ENCODE assay signal across 21 cellular contexts in genomic region chr7:151694441-151694827, GRCh38.
DNase-seq lines count a peak whose midpoint lies in the region; ATAC-seq, FAIRE-seq and TF ChIP-seq lines count a peak whose summit lies in the region.
"Had no signal": no experiment of that assay in that cellular context is flagged by ENCODE, and none has a peak within 500 bp of the region (broad histone marks: within the 10 kb centered on the region; RNA-seq: fewer than 3 reads in every experiment).

No MANE protein-coding gene starts in this region.

- H3K4ac ChIP-seq in mesenchymal stem cell (ENCODE audit: low read depth in 1 of 2, low read length in 2 of 2) = no peak overlapping the region

- FAIRE-seq in K562 (lab: Jason Lieb, UNC) = no peak
- FAIRE-seq: A204.1, frontal cortex had no signal

- no peak overlapping the region for H4K8ac ChIP-seq in mesenchymal stem cell (ENCODE audit: low read length)

- no peak overlapping the region for H3K9ac ChIP-seq in K562 (ENCODE audit: insufficient read depth in 1 of 2, low read depth in 2 of 2, low read length in 2 of 2)
- H3K9ac ChIP-seq in mesenchymal stem cell (ENCODE audit: low read length) = no peak overlapping the region

- H3K4me3 ChIP-seq in heart left ventricle (no peak overlapping the region), K562 (no peak overlapping the region), mesenchymal stem cell (ENCODE audit: insufficient read depth in 1 of 2, low read depth in 1 of 2, low read length in 2 of 2) (no peak overlapping the region), tibial artery (no peak overlapping the region)
- H3K4me3 ChIP-seq: MG63, sigmoid colon, upper lobe of right lung had no signal

- peak overlapping the region; percentile 33 to 93 (median 84) for H3K27ac ChIP-seq in heart left ventricle
- H3K27ac ChIP-seq in K562 (ENCODE audit: extremely low read depth, low read depth, low read length) = no peak overlapping the region
- H3K27ac ChIP-seq in mesenchymal stem cell (ENCODE audit: low read length, poor library complexity, severe bottlenecking) = no peak overlapping the region
- H3K27ac ChIP-seq in tibial artery = peak overlapping the region; percentile 39 to 70

- H2BK5ac ChIP-seq in mesenchymal stem cell (ENCODE audit: low read depth, low read length, poor library complexity, severe bottlenecking) = no peak overlapping the region

- H3K27me3 ChIP-seq in heart left ventricle (no peaks in the 10 kb centered on the region), K562 (ENCODE audit: control insufficient read depth in 2 of 2, insufficient read depth in 2 of 2, low read length in 2 of 2) (peaks cover 58 to 83% of the 10 kb centered on the region in 2 experiments), mesenchymal stem cell (ENCODE audit: control insufficient read depth in 1 of 2, insufficient read depth in 1 of 2, low read length in 2 of 2) (peaks cover 0 to 22% of the 10 kb centered on the region in 2 experiments), tibial artery (no peaks in the 10 kb centered on the region)
- H3K27me3 ChIP-seq: MG63, sigmoid colon, upper lobe of right lung had no signal

- H2AK5ac ChIP-seq in mesenchymal stem cell (ENCODE audit: low read length, severe bottlenecking) = peak overlapping the region; percentile 7

- intact Hi-C loops in heart left ventricle (cut with DNase I) = loop anchor here in 2 of 10 donors (5.0 to 10.0 kb wide), 2 partner anchors 60 to 62 kb away; no protein-coding TSS in a partner anchor
- intact Hi-C loops in Right ventricle myocardium superior (cut with DNase I) = loop anchor here (2.0 kb wide), 1 partner anchor 22 kb away; no protein-coding TSS in a partner anchor
- intact Hi-C loops in K562 (cut with micrococcal nuclease) = no loop called here
- intact Hi-C loops in tibial artery (cut with DNase I; ENCODE audit: low total_unique reads) = no loop called here

- no peak for ATAC-seq in heart left ventricle
- ATAC-seq in Right ventricle myocardium superior (ENCODE audit: poor library complexity) = no peak
- no peak for ATAC-seq in K562
- ATAC-seq in HG02981 (IDR thresholded peaks at IDR 0.05; ENCODE audit: unreplicated experiment) = no peak
- ATAC-seq: stimulated activated naive CD8-positive, alpha-beta T cell treated with anti-CD3 and anti-CD28 coated beads, Interleukin-15, Interleukin-2, amounts not matched to agents 100 U/mL and 50 U/mL, for 24 hours had no signal

- no peaks in the 10 kb centered on the region for H3K9me1 ChIP-seq in K562 (ENCODE audit: control insufficient read depth, insufficient read depth, low read length)

- no peak overlapping the region for H2BK15ac ChIP-seq in mesenchymal stem cell (ENCODE audit: low read depth, poor library complexity, severe bottlenecking)

- H3K36me3 ChIP-seq in heart left ventricle = no peaks in the 10 kb centered on the region
- no peaks in the 10 kb centered on the region for H3K36me3 ChIP-seq in K562 (ENCODE audit: control insufficient read depth, insufficient read depth, low read length)
- H3K36me3 ChIP-seq in mesenchymal stem cell (ENCODE audit: control insufficient read depth in 1 of 2, insufficient read depth in 2 of 2, low read depth in 1 of 2, low read length in 2 of 2) = no peaks in the 10 kb centered on the region
- H3K36me3 ChIP-seq in tibial artery = no peaks in the 10 kb centered on the region
- H3K36me3 ChIP-seq: MG63, sigmoid colon, upper lobe of right lung had no signal

- peak overlapping the region in 1 of 2 experiments; percentile 6 for H3K18ac ChIP-seq in mesenchymal stem cell (ENCODE audit: low read depth in 1 of 2, low read length in 2 of 2)

- TF ChIP-seq POLR2A in heart left ventricle (IDR thresholded peaks at IDR 0.05) = no peak
- no peak for TF ChIP-seq POLR2A in K562 (conservative IDR thresholded peaks at IDR 0.05)

- BruUV-seq in K562 (replicated peaks; lab: Mats Ljungman, UMichigan) = no TSS peak

- H2AFZ ChIP-seq in K562 (ENCODE audit: low read depth, low read length) (no peak overlapping the region), mesenchymal stem cell (ENCODE audit: low read depth, low read length) (no peak overlapping the region)

- no peak overlapping the region for H3K23ac ChIP-seq in mesenchymal stem cell (ENCODE audit: low read length in 2 of 2)

- POLR2A ChIA-PET in K562 (lab: Yijun Ruan, JAX) = no interaction called here

- no peaks in the 10 kb centered on the region; the same call in 1 of the 2 replicates for H4K20me1 ChIP-seq in K562 (replicated peaks; ENCODE audit: control insufficient read depth, insufficient read depth, low read length)

- TF ChIP-seq EP300 in K562 (IDR thresholded peaks at IDR 0.05; ENCODE audit: low read length) = no peak

- in situ Hi-C loops in K562 (cut with MboI) = no loop called here

- no peak for TF ChIP-seq RAD21 in K562 (CRISPR knock-in tag; conservative IDR thresholded peaks at IDR 0.05 in 1 of 2, IDR thresholded peaks at IDR 0.05 in 1 of 2)

- peak overlapping the region in 1 of 2 experiments; percentile 4 for H2BK12ac ChIP-seq in mesenchymal stem cell (ENCODE audit: low read length in 2 of 2)

- H3K9me3 ChIP-seq in heart left ventricle (no peaks in the 10 kb centered on the region), K562 (replicated peaks; ENCODE audit: control insufficient read depth, insufficient read depth, low read depth, low read length) (no peaks in the 10 kb centered on the region), mesenchymal stem cell (ENCODE audit: control insufficient read depth, low read length) (no peaks in the 10 kb centered on the region), tibial artery (no peaks in the 10 kb centered on the region)
- H3K9me3 ChIP-seq: MG63, sigmoid colon, upper lobe of right lung had no signal

- DNase-seq in heart left ventricle = peak in 1 of 5 donors; percentile 5
- DNase-seq in Right ventricle myocardium superior = no peak
- DNase-seq in K562 (ENCODE audit: extremely low read depth in 1 of 4, low spot score in 3 of 4) = no peak
- no peak for DNase-seq in mesenchymal stem cell
- DNase-seq in tibial artery = no peak
- no peak for DNase-seq in NCI-H1092 (lab: John Stamatoyannopoulos, UW)
- DNase-seq in HUDEP-2 (lab: John Stamatoyannopoulos, UW; ENCODE audit: unreplicated experiment in 76 of 76) = no peak
- DNase-seq: activated CD4-positive, alpha-beta T cell treated with anti-CD3 and anti-CD28 coated beads for 48 hours; DMS 273 treated with DMSO at 0.1 percent for 48 hours; erythroblast; GOT3; MG63; NCI-H1694 treated with DMSO at 0.1 percent for 48 hours; NCI-H2227 treated with DMSO at 0.1 percent for 48 hours; NK-92 treated with Interleukin-12 subunit alpha and Interleukin-12 subunit beta, amount 100 ng/mL, for 24 hours; stimulated activated naive CD8-positive, alpha-beta T cell treated with anti-CD3 and anti-CD28 coated beads, Interleukin-15, Interleukin-2, amounts not matched to agents 100 U/mL and 50 U/mL, for 24 hours; upper lobe of right lung had no signal

- no peak overlapping the region for H3K14ac ChIP-seq in mesenchymal stem cell (ENCODE audit: low read length in 2 of 2)

- H3K4me2 ChIP-seq in K562 (ENCODE audit: insufficient read depth, low read length) (no peak overlapping the region), mesenchymal stem cell (ENCODE audit: low read length, poor library complexity, severe bottlenecking) (no peak overlapping the region)

- no peak overlapping the region for H2BK120ac ChIP-seq in mesenchymal stem cell (ENCODE audit: low read depth, low read length)

- WGBS in heart left ventricle, 4 donors = 40 to 61% (median 44%) methylated on average over 5 of the region's 5 CpGs
- 0% methylated on average over 5 of the region's 5 CpGs for WGBS in K562 (ENCODE audit: insufficient coverage, low coverage, missing lambda C conversion rate)
- WGBS in mesenchymal stem cell = 95% methylated on average over 5 of the region's 5 CpGs

- H3K79me2 ChIP-seq in K562 (ENCODE audit: control insufficient read depth, insufficient read depth, low read length) = no peaks in the 10 kb centered on the region

- H4K91ac ChIP-seq in mesenchymal stem cell (ENCODE audit: low read length) = no peak overlapping the region

- H3K4me1 ChIP-seq in heart left ventricle = peaks cover 0 to 82% (median 44%) of the 10 kb centered on the region in 12 donors
- H3K4me1 ChIP-seq in K562 (replicated peaks in 1 of 2; ENCODE audit: control insufficient read depth in 2 of 2, insufficient read depth in 2 of 2, low read length in 2 of 2) = peaks cover 0 to 3% of the 10 kb centered on the region in 2 experiments; a peak in 1 of 5 replicates
- peaks cover 51% of the 10 kb centered on the region for H3K4me1 ChIP-seq in mesenchymal stem cell (ENCODE audit: control insufficient read depth, insufficient read depth, low read depth, low read length)
- peaks cover 0 to 47% (median 30%) of the 10 kb centered on the region in 4 donors for H3K4me1 ChIP-seq in tibial artery

- CTCF ChIA-PET in K562 (lab: Yijun Ruan, JAX; ENCODE audit: low intra/inter-chr PET ratio) = no interaction called here

- no peak for TF ChIP-seq CTCF in heart left ventricle (IDR thresholded peaks at IDR 0.05)
- no peak for TF ChIP-seq CTCF in K562 (IDR thresholded peaks at IDR 0.05 in 2 of 3, conservative IDR thresholded peaks at IDR 0.05 in 1 of 3; ENCODE audit: insufficient read depth in 2 of 3, low read depth in 1 of 3, low read length in 3 of 3)
- TF ChIP-seq CTCF in tibial artery (IDR thresholded peaks at IDR 0.05) = no peak

- no peaks in the 10 kb centered on the region for H3K79me1 ChIP-seq in mesenchymal stem cell (replicated peaks; ENCODE audit: low read length, poor library complexity, severe bottlenecking)

TF ChIP-seq in K562, 482 proteins besides CTCF, POLR2A, EP300 and RAD21:
- TF ChIP-seq EHMT2 (IDR thresholded peaks at IDR 0.05) (no peak), ZNF146 (CRISPR knock-in tag; IDR thresholded peaks at IDR 0.05; ENCODE audit: unreplicated experiment) (peak; percentile 89)

Comparison
In these comparisons a context has a peak if more than half of its experiments do, and no peak if none do; other contexts are left out.
1. H3K27ac ChIP-seq: peak in heart left ventricle (12 of 12) and tibial artery (2 of 2); none in K562 (single experiment) and mesenchymal stem cell (single experiment).